ENCODE assay signal across 18 cellular contexts in the genomic region with DNA sequence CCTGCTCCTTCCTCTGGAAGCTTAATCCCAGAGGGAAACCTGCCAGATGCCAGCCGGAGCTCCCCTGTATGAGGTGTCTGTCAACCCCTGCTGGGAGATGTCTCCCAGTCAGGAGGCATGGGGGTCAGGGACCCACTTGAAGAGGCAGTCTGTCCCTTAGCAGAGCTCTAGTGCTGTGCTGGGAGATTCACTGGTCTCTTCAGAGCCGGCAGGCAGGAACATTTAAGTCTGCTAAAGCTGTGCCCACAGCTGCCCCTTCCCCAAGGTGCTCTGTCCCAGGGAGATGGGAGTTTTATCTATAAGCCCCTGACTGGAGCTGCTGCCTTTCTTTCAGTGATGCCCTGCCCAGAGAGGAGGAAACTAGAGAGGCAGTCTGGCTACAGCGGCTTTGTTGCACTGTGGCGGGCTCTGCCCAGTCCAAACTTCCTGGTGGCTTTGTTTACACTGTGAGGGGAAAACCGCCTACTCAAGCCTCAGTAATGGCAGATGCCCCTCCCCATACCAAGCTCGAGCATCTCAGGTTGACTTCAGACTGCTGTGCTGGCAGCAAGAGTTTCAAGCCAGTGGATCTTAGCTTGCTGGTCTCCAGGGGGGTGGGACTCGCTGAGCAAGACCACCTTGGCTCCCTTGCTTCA. TPM values are rescaled to one million over a fixed set of nuclear protein-coding genes. Genes with fewer than 3 reads are reported as not detected.
"Had no signal": no experiment of that assay in that cellular context is flagged by ENCODE, and none has a peak within 500 bp of the region (broad histone marks: within the 10 kb centered on the region; RNA-seq: fewer than 3 reads in every experiment).

No MANE protein-coding gene starts in this region.

RNA-seq across cellular contexts. Expression of a gene that starts 17.1 kb away (rescaled TPM):
- total RNA-seq: dermis blood vessel endothelial cell; endothelial cell of umbilical vein; esophagus squamous epithelium; heart right ventricle; kidney epithelial cell; left colon; left ventricle myocardium inferior; mesenteric fat pad; myocyte; naive thymus-derived CD8-positive, alpha-beta T cell; psoas muscle; renal cortical epithelial cell; right cardiac atrium; sigmoid colon; skeletal muscle tissue; subcutaneous adipose tissue; thyroid gland; urinary bladder had no signal
